32 cellular contexts compared by ENCODE assay signal in genomic region chr1:63403386-63403785, GRCh38. TPM values are rescaled to one million over a fixed set of nuclear protein-coding genes. Genes with fewer than 3 reads are reported as not detected.
DNase-seq lines count a peak whose midpoint lies in the region; ATAC-seq, FAIRE-seq and TF ChIP-seq lines count a peak whose summit lies in the region.
"Had no signal": no experiment of that assay in that cellular context is flagged by ENCODE, and none has a peak within 500 bp of the region (broad histone marks: within the 10 kb centered on the region; RNA-seq: fewer than 3 reads in every experiment).

No MANE protein-coding gene starts in this region.

- no peaks in the 10 kb centered on the region for H3K9me3 ChIP-seq in K562 (replicated peaks; ENCODE audit: control insufficient read depth, insufficient read depth, low read depth, low read length)
- H3K9me3 ChIP-seq: colonic mucosa, lower lobe of right lung, ovary, stomach, thyroid gland had no signal

- no peaks in the 10 kb centered on the region for H3K9me1 ChIP-seq in K562 (ENCODE audit: control insufficient read depth, insufficient read depth, low read length)

- BruUV-seq in K562 (replicated peaks; lab: Mats Ljungman, UMichigan) = no TSS peak

- peaks cover 49 to 50% of the 10 kb centered on the region in 2 donors for H3K36me3 Mint-ChIP-seq in CD14-positive monocyte

- intact Hi-C loops in K562 (cut with micrococcal nuclease) (no loop called here), CD14-positive monocyte (cut with micrococcal nuclease) (no loop called here)

- H3K4me1 ChIP-seq in K562 (replicated peaks in 1 of 2; ENCODE audit: control insufficient read depth in 2 of 2, insufficient read depth in 2 of 2, low read length in 2 of 2) = no peaks in the 10 kb centered on the region; a peak in 2 of 5 replicates
- H3K4me1 ChIP-seq: colonic mucosa, lower lobe of right lung had no signal

- no peak for TF ChIP-seq EP300 in K562 (IDR thresholded peaks at IDR 0.05; ENCODE audit: low read length)

- DNase-seq in NOMO-1 treated with DMSO at 0.1 percent for 48 hours (lab: John Stamatoyannopoulos, UW; ENCODE audit: unreplicated experiment) (peak; percentile 55), NOMO-1 treated with dmso at 0.1 percent for 144 hours (lab: John Stamatoyannopoulos, UW; ENCODE audit: unreplicated experiment) (no peak), NCI-H510A treated with DMSO at 0.1 percent for 48 hours (lab: John Stamatoyannopoulos, UW) (peak; percentile 26), K562 (ENCODE audit: extremely low read depth in 1 of 4, low spot score in 3 of 4) (peak in 1 of 4 experiments; percentile 5), CD14-positive monocyte (ENCODE audit: low spot score) (no peak)
- DNase-seq: activated CD8-positive, alpha-beta memory T cell treated with anti-CD3 and anti-CD28 coated beads, Interleukin-2, amount 10 ng/mL, durations not matched to agents 7 days and 5 days; activated naive CD4-positive, alpha-beta T cell treated with anti-CD3 and anti-CD28 coated beads, Interleukin-2, amount 50 U/mL, for 16 hours; anterior cingulate cortex; CD4-positive, alpha-beta T cell; colonic mucosa; effector memory CD4-positive, alpha-beta T cell; foreskin fibroblast; GM23248; head of caudate nucleus; kidney glomerular epithelial cell; lower lobe of right lung; NCI-H1105; NCI-H187 treated with DMSO at 0.1 percent for 48 hours; NCI-H2171 treated with DMSO at 0.1 percent for 48 hours; nephron progenitor cell; ovary; stimulated activated CD8-positive, alpha-beta memory T cell treated with anti-CD3 and anti-CD28 coated beads, Interleukin-4, amount 100 ng/mL, for 48 hours; stomach; T-helper 17 cell; thyroid gland; WERI-Rb-1 had no signal

- H3K79me2 ChIP-seq in K562 (ENCODE audit: control insufficient read depth, insufficient read depth, low read length) = no peaks in the 10 kb centered on the region

- H3K4me3 Mint-ChIP-seq in CD14-positive monocyte = no peak overlapping the region
- H3K4me3 Mint-ChIP-seq: activated CD8-positive, alpha-beta memory T cell treated with anti-CD3 and anti-CD28 coated beads, Interleukin-2, amount 10 ng/mL, durations not matched to agents 7 days and 5 days; CD4-positive, alpha-beta T cell; nephron progenitor cell; T-helper 17 cell had no signal

- peaks cover 2% of the 10 kb centered on the region for H3K4me1 Mint-ChIP-seq in CD14-positive monocyte
- H3K4me1 Mint-ChIP-seq: nephron progenitor cell, T-helper 17 cell had no signal

- TF ChIP-seq RAD21 in K562 (CRISPR knock-in tag; conservative IDR thresholded peaks at IDR 0.05 in 1 of 2, IDR thresholded peaks at IDR 0.05 in 1 of 2) = no peak

- H3K4me2 ChIP-seq in K562 (ENCODE audit: insufficient read depth, low read length) = no peak overlapping the region

- ATAC-seq in HG02610 (IDR thresholded peaks at IDR 0.05; ENCODE audit: unreplicated experiment) (peak; percentile 62), K562 (peak; percentile 51), HG02870 (IDR thresholded peaks at IDR 0.05; ENCODE audit: unreplicated experiment) (no peak), GM18867 (IDR thresholded peaks at IDR 0.05; ENCODE audit: unreplicated experiment) (no peak)
- ATAC-seq: activated CD8-positive, alpha-beta memory T cell treated with anti-CD3 and anti-CD28 coated beads, Interleukin-2, amount 10 ng/mL, durations not matched to agents 7 days and 5 days; lower lobe of right lung; T-helper 17 cell had no signal

- H3K9me3 Mint-ChIP-seq in CD14-positive monocyte = peaks cover 0 to 5% (median 0%) of the 10 kb centered on the region in 7 donors
- H3K9me3 Mint-ChIP-seq: CD4-positive, alpha-beta T cell; nephron progenitor cell had no signal

- in situ Hi-C loops in K562 (cut with MboI) = no loop called here

- H2AFZ ChIP-seq in K562 (ENCODE audit: low read depth, low read length) = no peak overlapping the region
- H2AFZ ChIP-seq: GM23248 had no signal

- no peaks in the 10 kb centered on the region for H4K20me1 ChIP-seq in K562 (replicated peaks; ENCODE audit: control insufficient read depth, insufficient read depth, low read length)

- FAIRE-seq in K562 (lab: Jason Lieb, UNC) = no peak

- H3K27me3 Mint-ChIP-seq in CD14-positive monocyte (ENCODE audit: low read depth in 3 of 3) = no peaks in the 10 kb centered on the region
- H3K27me3 Mint-ChIP-seq: activated CD8-positive, alpha-beta memory T cell treated with anti-CD3 and anti-CD28 coated beads, Interleukin-2, amount 10 ng/mL, durations not matched to agents 7 days and 5 days; CD4-positive, alpha-beta T cell; T-helper 17 cell had no signal

- no peaks in the 10 kb centered on the region for H3K27me3 ChIP-seq in K562 (ENCODE audit: control insufficient read depth in 2 of 2, insufficient read depth in 2 of 2, low read length in 2 of 2)
- H3K27me3 ChIP-seq: cardiac muscle cell, colonic mucosa, ovary, stomach, thyroid gland had no signal

- POLR2A ChIA-PET in K562 (lab: Yijun Ruan, JAX) = no interaction called here

- no peak overlapping the region for H3K4me3 ChIP-seq in K562
- H3K4me3 ChIP-seq: cardiac muscle cell, colonic mucosa, GM23248, lower lobe of right lung, ovary, skin epidermis, stomach, thyroid gland had no signal

- H3K9ac ChIP-seq in K562 (ENCODE audit: insufficient read depth in 1 of 2, low read depth in 2 of 2, low read length in 2 of 2) = no peak overlapping the region
- H3K9ac ChIP-seq: GM23248 had no signal

- CTCF ChIA-PET in K562 (lab: Yijun Ruan, JAX; ENCODE audit: low intra/inter-chr PET ratio) = no interaction called here

- TF ChIP-seq POLR2A in K562 (conservative IDR thresholded peaks at IDR 0.05) = no peak

- no peak for TF ChIP-seq CTCF in K562 (IDR thresholded peaks at IDR 0.05 in 2 of 3, conservative IDR thresholded peaks at IDR 0.05 in 1 of 3; ENCODE audit: insufficient read depth in 2 of 3, low read depth in 1 of 3, low read length in 3 of 3)
- no peak for TF ChIP-seq CTCF in CD14-positive monocyte (IDR thresholded peaks at IDR 0.05)

- peak overlapping the region in 1 of 7 donors; percentile 32 for H3K27ac Mint-ChIP-seq in CD14-positive monocyte
- H3K27ac Mint-ChIP-seq: activated CD8-positive, alpha-beta memory T cell treated with anti-CD3 and anti-CD28 coated beads, Interleukin-2, amount 10 ng/mL, durations not matched to agents 7 days and 5 days; CD4-positive, alpha-beta T cell; nephron progenitor cell; T-helper 17 cell had no signal

- 8% methylated on average over 3 of the region's 3 CpGs for WGBS in K562 (ENCODE audit: insufficient coverage, low coverage, missing lambda C conversion rate)

- peaks cover 11% of the 10 kb centered on the region; the same call in 2 of the 3 replicates for H3K36me3 ChIP-seq in K562 (ENCODE audit: control insufficient read depth, insufficient read depth, low read length)
- H3K36me3 ChIP-seq: cardiac muscle cell, colonic mucosa, ovary, WERI-Rb-1 had no signal

- H3K27ac ChIP-seq in K562 (ENCODE audit: extremely low read depth, low read depth, low read length) = no peak overlapping the region
- H3K27ac ChIP-seq: 22Rv1, cardiac muscle cell, colonic mucosa, GM23248, lower lobe of right lung, ovary, skin epidermis, stomach, thyroid gland, WERI-Rb-1 had no signal

TF ChIP-seq in K562, 482 proteins besides CTCF, POLR2A, EP300 and RAD21 (continues in another document):
- TF ChIP-seq HES1 (IDR thresholded peaks at IDR 0.05; ENCODE audit: low read depth) = peak; percentile 92
- no peak for TF ChIP-seq RB1 (IDR thresholded peaks at IDR 0.05; ENCODE audit: low read depth)
- TF ChIP-seq RCOR1 (IDR thresholded peaks at IDR 0.05; ENCODE audit: borderline replicate concordance in 1 of 2, low read depth in 2 of 2, low read length in 2 of 2) = peak in 1 of 2 experiments; percentile 55; a peak in 2 of 4 replicates
- peak; percentile 50; the same call in 1 of the 2 replicates for TF ChIP-seq CEBPG (CRISPR knock-in tag; IDR thresholded peaks at IDR 0.05)
- TF ChIP-seq CEBPG (tag; conservative IDR thresholded peaks at IDR 0.05 in 1 of 2, IDR thresholded peaks at IDR 0.05 in 1 of 2) = peak in 1 of 2 experiments; percentile 84; a peak in 2 of 4 replicates
- TF ChIP-seq BCL6 (CRISPR knock-in tag; IDR thresholded peaks at IDR 0.05) = no peak
- TF ChIP-seq TEAD4 (IDR thresholded peaks at IDR 0.05; ENCODE audit: low read length) = peak; percentile 76
- no peak for TF ChIP-seq TEAD4 (CRISPR knock-in tag; IDR thresholded peaks at IDR 0.05; ENCODE audit: borderline replicate concordance)
- TF ChIP-seq NFE2 (IDR thresholded peaks at IDR 0.05; ENCODE audit: low read depth) = peak; percentile 50; the same call in 1 of the 2 replicates
- TF ChIP-seq JUND (IDR thresholded peaks at IDR 0.05; ENCODE audit: borderline replicate concordance, low read depth, low read length) = peak; percentile 55; the same call in 1 of the 2 replicates
- peak; percentile 53; the same call in 2 of the 3 replicates for TF ChIP-seq JUND (tag; IDR thresholded peaks at IDR 0.05; ENCODE audit: borderline replicate concordance, low read depth, low read length)

RNA-seq across cellular contexts. Expression of gene ALG6, which starts 36.0 kb away (rescaled TPM):
- 40.1 and 91.4 TPM in 2 replicates for total RNA-seq in K562 (2011; cell fraction: chromatin; rRNA removed; ENCODE audit: low replicate concordance)
- total RNA-seq in K562 (2011; cell fraction: nucleolus; rRNA removed) = 22.1 and 29.7 TPM in 2 replicates
- 47.5 and 55.0 TPM in 2 replicates for total RNA-seq in K562 (2011; cell fraction: nucleoplasm; rRNA removed)
- total RNA-seq in K562 (2014; rRNA removed) = 18.9 and 21.1 TPM in 2 replicates
- total RNA-seq in K562 (2014; rRNA removed; fragmentation: Illumina TruSeq; extraction: Trizol) = 25.4 and 28.0 TPM in 2 replicates
- total RNA-seq in K562 (2015; rRNA removed; fragmentation: Illumina TruSeq; extraction: Trizol) = 21.1 and 23.3 TPM in 2 replicates
- 14.6 and 16.9 TPM in 2 replicates for total RNA-seq in K562 (2021)
- polyA plus RNA-seq in K562 (2011; rRNA removed) = 22.8 and 35.7 TPM in 2 replicates
- polyA plus RNA-seq in K562 (2011; cell fraction: cytosol; rRNA removed) = 4.6 and 9.9 TPM in 2 replicates
- polyA plus RNA-seq in K562 (2011; cell fraction: nucleus; rRNA removed) = 28.0 and 34.6 TPM in 2 replicates
- 13.1 and 18.3 TPM in 2 replicates for polyA plus RNA-seq in K562 (2012)
- polyA plus RNA-seq in K562 (2014; fragmentation: Illumina TruSeq; extraction: Trizol) = 16.3 and 18.9 TPM in 2 replicates
- 10 to 100 TPM; 26.8 to 29.1 TPM for polyA plus RNA-seq in K562 (2014; fragmentation: Nextera tagmentation; extraction: Ambion mirVana)
- polyA plus RNA-seq in K562 (2014; rRNA removed) = 16.0 and 21.9 TPM in 2 replicates
- 26.1 and 32.9 TPM in 2 replicates for polyA minus RNA-seq in K562 (2011; rRNA and poly(A)+ RNA removed)
- polyA minus RNA-seq in K562 (2011; cell fraction: cytosol; rRNA and poly(A)+ RNA removed) = 6.6 and 7.6 TPM in 2 replicates
- polyA minus RNA-seq in K562 (2011; cell fraction: nucleus; rRNA and poly(A)+ RNA removed) = 28.1 and 43.3 TPM in 2 replicates
- polyA plus RNA-seq in CD14-positive monocyte = 10 to 100 TPM; 20.2 to 24.7 TPM

Comparison
In these comparisons a context has a peak if more than half of its experiments do, and no peak if none do; other contexts are left out.
1. DNase-seq: peak in NOMO-1 treated with DMSO at 0.1 percent for 48 hours (single experiment) and NCI-H510A treated with DMSO at 0.1 percent for 48 hours (single experiment); none in NOMO-1 treated with dmso at 0.1 percent for 144 hours (single experiment) and CD14-positive monocyte (single experiment).
2. ATAC-seq: peak in HG02610 (single experiment) and K562 (single experiment); none in HG02870 (single experiment) and GM18867 (single experiment).